Comparison of ENCODE assay signal across 8 cellular contexts in the genomic region with DNA sequence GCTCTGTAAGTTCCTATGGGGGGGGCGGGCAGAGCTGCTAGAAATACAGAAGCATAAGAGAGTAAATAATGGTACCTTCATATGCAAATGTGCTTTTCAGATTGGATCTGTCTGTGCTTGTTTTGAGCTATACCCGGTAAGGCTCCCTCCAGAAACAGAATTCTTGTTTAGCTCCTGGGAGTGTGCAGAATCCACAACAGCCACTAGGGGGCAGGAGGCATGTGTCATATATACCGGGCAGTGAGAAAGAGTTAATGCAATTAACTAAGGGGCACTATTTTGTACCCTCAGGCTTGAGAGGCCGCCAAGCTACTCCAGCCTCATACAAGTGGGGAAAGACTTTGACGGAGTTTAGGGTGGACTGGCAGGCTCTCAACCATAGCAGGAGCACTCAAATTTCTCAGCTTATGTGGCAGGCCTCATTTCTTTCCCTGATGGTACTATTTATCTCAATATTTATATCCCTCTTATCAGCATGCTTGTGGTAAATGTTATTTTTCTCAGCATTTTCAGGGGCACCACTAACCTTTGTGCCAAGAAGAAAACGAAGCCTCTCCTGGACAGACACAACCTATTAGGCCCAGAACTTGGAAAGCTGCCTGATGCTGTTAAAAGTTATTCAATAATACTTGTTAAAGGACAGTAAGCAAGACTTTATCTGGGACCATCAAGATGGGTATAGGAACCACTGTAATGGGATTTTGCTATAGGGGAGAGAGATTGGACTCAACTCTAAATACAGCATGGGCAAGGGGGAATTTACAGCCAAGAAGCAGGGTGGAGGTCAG. TPM values are rescaled to one million over a fixed set of nuclear protein-coding genes. Genes with fewer than 3 reads are reported as not detected.
DNase-seq lines count a peak whose midpoint lies in the region; ATAC-seq and TF ChIP-seq lines count a peak whose summit lies in the region.

No MANE protein-coding gene starts in this region.

- no peaks in the 10 kb centered on the region for H3K36me3 Mint-ChIP-seq in WTC11

- H3K9me3 Mint-ChIP-seq in WTC11 = no peaks in the 10 kb centered on the region

- TF ChIP-seq CTCF in WTC11 (IDR thresholded peaks at IDR 0.05) = peak; percentile 85

- POLR2A ChIA-PET in WTC11 (lab: Charles Lee) = interaction anchor here (0.5 to 1.3 kb wide), 6 partner anchors 11 to 174 kb away, joined by 3 to 7 read pairs (median 3); a partner anchor contains a TSS

- no peak overlapping the region for H3K4me3 Mint-ChIP-seq in WTC11

- H3K4me1 Mint-ChIP-seq in WTC11 = 0 out of 2 replicates have a peak, but pooled peaks cover 3% of the 10 kb centered on the region

- H3K27ac ChIP-seq in caudate nucleus (ENCODE audit: low read depth, low read length) = peak overlapping the region; percentile 41
- H3K27ac ChIP-seq in layer of hippocampus (ENCODE audit: low read depth, low read length) = peak overlapping the region; percentile 27

- no peak for TF ChIP-seq POLR2A in GM18505 (IDR thresholded peaks at IDR 0.05; ENCODE audit: borderline replicate concordance, extremely low read depth, insufficient read depth, insufficient read length)

- peaks cover 3% of the 10 kb centered on the region; the same call in 1 of the 2 replicates for H3K27me3 Mint-ChIP-seq in WTC11 (ENCODE audit: low read depth)

- no peaks in the 10 kb centered on the region for H3K27me3 ChIP-seq in layer of hippocampus (ENCODE audit: control insufficient read depth, insufficient read depth, low read length)

- DNase-seq in GDM1 (lab: John Stamatoyannopoulos, UW) (peak; percentile 43), NCI-H2227 (lab: John Stamatoyannopoulos, UW; ENCODE audit: unreplicated experiment) (peak; percentile 66), WTC11 (ENCODE audit: low spot score) (peak; percentile 85), caudate nucleus (lab: John Stamatoyannopoulos, UW) (peak in 53 of 61 donors; percentile 15 to 84 (median 50))
- DNase-seq in stimulated activated CD4-positive, alpha-beta T cell treated with anti-CD3 and anti-CD28 coated beads, Interleukin-4, amount 100 ng/mL, for 24 hours = peak; percentile 82

- ATAC-seq in HG02759 (IDR thresholded peaks at IDR 0.05; ENCODE audit: unreplicated experiment) (peak; percentile 66), WTC11 (peak; percentile 98), GM18505 (IDR thresholded peaks at IDR 0.05; ENCODE audit: unreplicated experiment) (no peak)

- CTCF ChIA-PET in WTC11 (lab: Charles Lee) = interaction anchor here (0.6 to 3.8 kb wide), 52 partner anchors 11 to 225 kb away, joined by 3 to 96 read pairs (median 6); a partner anchor contains a TSS

- no peak overlapping the region for H3K27ac Mint-ChIP-seq in WTC11

TF ChIP-seq in WTC11, 78 proteins besides CTCF, POLR2A, EP300 and RAD21:
- TF ChIP-seq ZNF317 (CRISPR knock-in tag; IDR thresholded peaks at IDR 0.05; ENCODE audit: borderline replicate concordance, low read depth) (no peak), ZNF423 (CRISPR knock-in tag; IDR thresholded peaks at IDR 0.05) (no peak), ZBTB21 (CRISPR knock-in tag; IDR thresholded peaks at IDR 0.05; ENCODE audit: borderline replicate concordance) (no peak), NFYB (CRISPR knock-in tag; conservative IDR thresholded peaks at IDR 0.05; ENCODE audit: low read depth) (no peak)
- TF ChIP-seq, protein P1, sequence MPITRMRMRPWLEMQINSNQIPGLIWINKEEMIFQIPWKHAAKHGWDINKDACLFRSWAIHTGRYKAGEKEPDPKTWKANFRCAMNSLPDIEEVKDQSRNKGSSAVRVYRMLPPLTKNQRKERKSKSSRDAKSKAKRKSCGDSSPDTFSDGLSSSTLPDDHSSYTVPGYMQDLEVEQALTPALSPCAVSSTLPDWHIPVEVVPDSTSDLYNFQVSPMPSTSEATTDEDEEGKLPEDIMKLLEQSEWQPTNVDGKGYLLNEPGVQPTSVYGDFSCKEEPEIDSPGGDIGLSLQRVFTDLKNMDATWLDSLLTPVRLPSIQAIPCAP (CRISPR knock-in tag; IDR thresholded peaks at IDR 0.05) = no peak
- TF ChIP-seq, protein P2, sequence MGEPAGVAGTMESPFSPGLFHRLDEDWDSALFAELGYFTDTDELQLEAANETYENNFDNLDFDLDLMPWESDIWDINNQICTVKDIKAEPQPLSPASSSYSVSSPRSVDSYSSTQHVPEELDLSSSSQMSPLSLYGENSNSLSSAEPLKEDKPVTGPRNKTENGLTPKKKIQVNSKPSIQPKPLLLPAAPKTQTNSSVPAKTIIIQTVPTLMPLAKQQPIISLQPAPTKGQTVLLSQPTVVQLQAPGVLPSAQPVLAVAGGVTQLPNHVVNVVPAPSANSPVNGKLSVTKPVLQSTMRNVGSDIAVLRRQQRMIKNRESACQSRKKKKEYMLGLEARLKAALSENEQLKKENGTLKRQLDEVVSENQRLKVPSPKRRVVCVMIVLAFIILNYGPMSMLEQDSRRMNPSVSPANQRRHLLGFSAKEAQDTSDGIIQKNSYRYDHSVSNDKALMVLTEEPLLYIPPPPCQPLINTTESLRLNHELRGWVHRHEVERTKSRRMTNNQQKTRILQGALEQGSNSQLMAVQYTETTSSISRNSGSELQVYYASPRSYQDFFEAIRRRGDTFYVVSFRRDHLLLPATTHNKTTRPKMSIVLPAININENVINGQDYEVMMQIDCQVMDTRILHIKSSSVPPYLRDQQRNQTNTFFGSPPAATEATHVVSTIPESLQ (CRISPR knock-in tag; IDR thresholded peaks at IDR 0.05) = no peak
- TF ChIP-seq, protein P3, sequence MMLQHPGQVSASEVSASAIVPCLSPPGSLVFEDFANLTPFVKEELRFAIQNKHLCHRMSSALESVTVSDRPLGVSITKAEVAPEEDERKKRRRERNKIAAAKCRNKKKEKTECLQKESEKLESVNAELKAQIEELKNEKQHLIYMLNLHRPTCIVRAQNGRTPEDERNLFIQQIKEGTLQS (CRISPR knock-in tag; conservative IDR thresholded peaks at IDR 0.05) = no peak
- TF ChIP-seq, protein P4, sequence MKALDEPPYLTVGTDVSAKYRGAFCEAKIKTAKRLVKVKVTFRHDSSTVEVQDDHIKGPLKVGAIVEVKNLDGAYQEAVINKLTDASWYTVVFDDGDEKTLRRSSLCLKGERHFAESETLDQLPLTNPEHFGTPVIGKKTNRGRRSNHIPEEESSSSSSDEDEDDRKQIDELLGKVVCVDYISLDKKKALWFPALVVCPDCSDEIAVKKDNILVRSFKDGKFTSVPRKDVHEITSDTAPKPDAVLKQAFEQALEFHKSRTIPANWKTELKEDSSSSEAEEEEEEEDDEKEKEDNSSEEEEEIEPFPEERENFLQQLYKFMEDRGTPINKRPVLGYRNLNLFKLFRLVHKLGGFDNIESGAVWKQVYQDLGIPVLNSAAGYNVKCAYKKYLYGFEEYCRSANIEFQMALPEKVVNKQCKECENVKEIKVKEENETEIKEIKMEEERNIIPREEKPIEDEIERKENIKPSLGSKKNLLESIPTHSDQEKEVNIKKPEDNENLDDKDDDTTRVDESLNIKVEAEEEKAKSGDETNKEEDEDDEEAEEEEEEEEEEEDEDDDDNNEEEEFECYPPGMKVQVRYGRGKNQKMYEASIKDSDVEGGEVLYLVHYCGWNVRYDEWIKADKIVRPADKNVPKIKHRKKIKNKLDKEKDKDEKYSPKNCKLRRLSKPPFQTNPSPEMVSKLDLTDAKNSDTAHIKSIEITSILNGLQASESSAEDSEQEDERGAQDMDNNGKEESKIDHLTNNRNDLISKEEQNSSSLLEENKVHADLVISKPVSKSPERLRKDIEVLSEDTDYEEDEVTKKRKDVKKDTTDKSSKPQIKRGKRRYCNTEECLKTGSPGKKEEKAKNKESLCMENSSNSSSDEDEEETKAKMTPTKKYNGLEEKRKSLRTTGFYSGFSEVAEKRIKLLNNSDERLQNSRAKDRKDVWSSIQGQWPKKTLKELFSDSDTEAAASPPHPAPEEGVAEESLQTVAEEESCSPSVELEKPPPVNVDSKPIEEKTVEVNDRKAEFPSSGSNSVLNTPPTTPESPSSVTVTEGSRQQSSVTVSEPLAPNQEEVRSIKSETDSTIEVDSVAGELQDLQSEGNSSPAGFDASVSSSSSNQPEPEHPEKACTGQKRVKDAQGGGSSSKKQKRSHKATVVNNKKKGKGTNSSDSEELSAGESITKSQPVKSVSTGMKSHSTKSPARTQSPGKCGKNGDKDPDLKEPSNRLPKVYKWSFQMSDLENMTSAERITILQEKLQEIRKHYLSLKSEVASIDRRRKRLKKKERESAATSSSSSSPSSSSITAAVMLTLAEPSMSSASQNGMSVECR (CRISPR knock-in tag; IDR thresholded peaks at IDR 0.05; ENCODE audit: borderline replicate concordance) = no peak
TF ChIP-seq in WTC11: peak in this region for 0.

RNA-seq across cellular contexts. Expression of a gene that starts 10.7 kb away (rescaled TPM):
- total RNA-seq in WTC11 (2021) = 151 to 152 TPM (median 151 TPM) in 3 replicates

RNA-seq across cellular contexts. Expression of a gene that starts 16.9 kb away (rescaled TPM):
- total RNA-seq in WTC11 (2021) = 1,216 to 1,403 TPM (median 1,352 TPM) in 3 replicates

RNA-seq across cellular contexts. Expression of a gene that starts 51.4 kb away (rescaled TPM):
- 3.5 to 4.9 TPM (median 4.3 TPM) in 3 replicates for total RNA-seq in WTC11 (2021)
